Comparison of ENCODE assay signal across 9 cellular contexts in genomic region chr12:2198088-2198501, GRCh38.
DNase-seq lines count a peak whose midpoint lies in the region; ATAC-seq and TF ChIP-seq lines count a peak whose summit lies in the region.
"Had no signal": no experiment of that assay in that cellular context is flagged by ENCODE, and none has a peak within 500 bp of the region (broad histone marks: within the 10 kb centered on the region; RNA-seq: fewer than 3 reads in every experiment).

No MANE protein-coding gene starts in this region.

- H3K27me3 ChIP-seq in esophagus muscularis mucosa = no peaks in the 10 kb centered on the region

- ATAC-seq in HG03432 (IDR thresholded peaks at IDR 0.05; ENCODE audit: unreplicated experiment) (no peak), HG03520 (IDR thresholded peaks at IDR 0.05; ENCODE audit: unreplicated experiment) (no peak)

- no peaks in the 10 kb centered on the region for H3K9me3 ChIP-seq in esophagus muscularis mucosa

- peaks cover 0 to under 1% (median 0%) of the 10 kb centered on the region in 4 donors for H3K36me3 ChIP-seq in esophagus muscularis mucosa

- WGBS in esophagus muscularis mucosa = 41% methylated on average over 15 of the region's 15 CpGs

- peaks cover 40 to 51% (median 48%) of the 10 kb centered on the region in 4 donors for H3K4me1 ChIP-seq in esophagus muscularis mucosa

- H3K4me3 ChIP-seq in esophagus muscularis mucosa = no peak overlapping the region

- DNase-seq in Ammon's horn (ENCODE audit: low spot score) (peak; percentile 27), NCI-H2227 (lab: John Stamatoyannopoulos, UW; ENCODE audit: unreplicated experiment) (peak; percentile 37), esophagus muscularis mucosa (ENCODE audit: extremely low spot score) (no peak), mesenteric fat pad (ENCODE audit: low spot score) (peak; percentile 20), activated T-cell treated with anti-CD3 and anti-CD28 coated beads for 4 hours (no peak), DMS79 (lab: John Stamatoyannopoulos, UW) (no peak)
- DNase-seq: CD4-positive, alpha-beta T cell had no signal

- H3K27ac ChIP-seq in esophagus muscularis mucosa (replicated peaks in 1 of 4) = peak overlapping the region; percentile 66 to 76 (median 74)

- no peak for TF ChIP-seq CTCF in esophagus muscularis mucosa (IDR thresholded peaks at IDR 0.05)

- intact Hi-C loops in esophagus muscularis mucosa (cut with DNase I) = no loop called here

- no peak for TF ChIP-seq EP300 in esophagus muscularis mucosa (IDR thresholded peaks at IDR 0.05)

- TF ChIP-seq POLR2A in esophagus muscularis mucosa (IDR thresholded peaks at IDR 0.05; ENCODE audit: low read depth) = no peak

Comparison
In these comparisons a context has a peak if more than half of its experiments do, and no peak if none do; other contexts are left out.
1. DNase-seq: peak in Ammon's horn (single experiment), NCI-H2227 (single experiment) and mesenteric fat pad (single experiment); none in esophagus muscularis mucosa (single experiment), activated T-cell treated with anti-CD3 and anti-CD28 coated beads for 4 hours (single experiment) and DMS79 (single experiment).